In genomic region chr4:70935038-70935437, GRCh38 we compare ENCODE assay signal across 28 cellular contexts.
"Had no signal": no experiment of that assay in that cellular context is flagged by ENCODE, and none has a peak within 500 bp of the region (broad histone marks: within the 10 kb centered on the region; RNA-seq: fewer than 3 reads in every experiment).

No MANE protein-coding gene starts in this region.

- H3K27ac Mint-ChIP-seq: activated CD4-positive, alpha-beta T cell treated with anti-CD3 and anti-CD28 coated beads for 36 hours; activated CD4-positive, alpha-beta T cell treated with anti-CD3 and anti-CD28 coated beads, Interleukin-2, amount 10 ng/mL, durations not matched to agents 7 days and 5 days; activated naive CD4-positive, alpha-beta T cell treated with anti-CD3 and anti-CD28 coated beads for 36 hours; activated naive CD4-positive, alpha-beta T cell treated with anti-CD3 and anti-CD28 coated beads, Interleukin-2, amount 50 U/mL, for 72 hours; activated T-helper 1 cell treated with anti-CD3 and anti-CD28 coated beads, Interleukin-12 subunit alpha, Interleukin-12 subunit beta, Interleukin-2, Interleukin-4 antibody, amounts not matched to agents 30 ng/mL and 10 ng/mL and 1 ng/mL, durations not matched to agents 14 hours and 24 hours and 36 hours; T-cell; T-helper 17 cell; WTC11 had no signal

- ATAC-seq: activated CD4-positive, alpha-beta T cell treated with anti-CD3 and anti-CD28 coated beads for 36 hours; activated CD4-positive, CD25-positive, alpha-beta regulatory T cell treated with anti-CD3 and anti-CD28 coated beads, Interleukin-2, amount 50 U/mL, for 24 hours; activated naive CD4-positive, alpha-beta T cell treated with anti-CD3 and anti-CD28 coated beads, Interleukin-2, amount 50 U/mL, for 72 hours; activated T-cell treated with anti-CD3 and anti-CD28 coated beads, Interleukin-2, amount 50 U/mL, for 4 hours; PC-3; SK-N-SH treated with all-trans-retinoic acid at 6 μM for 48 hours; T-cell; T-helper 17 cell; WTC11 had no signal

- H3K4me3 ChIP-seq: adrenal gland, Peyer's patch had no signal

- H3K9me3 ChIP-seq: adrenal gland, Peyer's patch had no signal

- H3K36me3 ChIP-seq: adrenal gland, Peyer's patch had no signal

- H3K36me3 Mint-ChIP-seq: activated naive CD4-positive, alpha-beta T cell treated with anti-CD3 and anti-CD28 coated beads, Interleukin-2, amount 50 U/mL, for 72 hours had no signal

- H3K4me1 ChIP-seq: Peyer's patch had no signal

- H3K27me3 ChIP-seq: adrenal gland, Peyer's patch had no signal

- H3K27ac ChIP-seq: adrenal gland, Peyer's patch had no signal

- H3K9me3 Mint-ChIP-seq: activated naive CD4-positive, alpha-beta T cell treated with anti-CD3 and anti-CD28 coated beads for 36 hours; activated T-cell treated with anti-CD3 and anti-CD28 coated beads, Interleukin-2, amount 50 U/mL, for 4 hours; T-cell had no signal

- H3K27me3 Mint-ChIP-seq: activated CD4-positive, alpha-beta T cell treated with anti-CD3 and anti-CD28 coated beads for 36 hours; activated CD4-positive, alpha-beta T cell treated with anti-CD3 and anti-CD28 coated beads, Interleukin-2, amount 10 ng/mL, durations not matched to agents 7 days and 5 days; T-cell; T-helper 17 cell had no signal

- DNase-seq: activated CD4-positive, alpha-beta T cell treated with anti-CD3 and anti-CD28 coated beads for 36 hours; activated CD4-positive, alpha-beta T cell treated with anti-CD3 and anti-CD28 coated beads, Interleukin-2, amount 10 ng/mL, durations not matched to agents 7 days and 5 days; activated CD4-positive, alpha-beta T cell treated with anti-CD3 and anti-CD28 coated beads, Interleukin-2, amount 50 U/mL, for 48 hours; activated CD8-positive, alpha-beta memory T cell treated with anti-CD3 and anti-CD28 coated beads, Interleukin-2, amount 50 U/mL, for 4 hours; activated gamma-delta T cell treated with Interleukin-2 at 50 U/mL for 16 hours; activated naive CD4-positive, alpha-beta T cell treated with anti-CD3 and anti-CD28 coated beads for 36 hours; activated T-cell treated with anti-CD3 and anti-CD28 coated beads for 4 hours; activated T-cell treated with anti-CD3 and anti-CD28 coated beads, Interleukin-2, amount 50 U/mL, for 4 hours; adrenal gland; aorta; NCI-H1105; NCI-H1436; NCI-H1694; NCI-H1930; NCI-H345; NCI-H524 treated with DMSO at 0.1 percent for 48 hours; PC-3; Peyer's patch; RPMI8226; SIG-M5; T-cell; T-helper 17 cell; T-helper 9 cell had no signal

- H3K4me3 Mint-ChIP-seq: activated CD4-positive, alpha-beta T cell treated with anti-CD3 and anti-CD28 coated beads for 36 hours; activated CD4-positive, alpha-beta T cell treated with anti-CD3 and anti-CD28 coated beads, Interleukin-2, amount 10 ng/mL, durations not matched to agents 7 days and 5 days; activated naive CD4-positive, alpha-beta T cell treated with anti-CD3 and anti-CD28 coated beads for 36 hours; activated T-cell treated with anti-CD3 and anti-CD28 coated beads, Interleukin-2, amount 50 U/mL, for 4 hours; activated T-helper 1 cell treated with anti-CD3 and anti-CD28 coated beads, Interleukin-12 subunit alpha, Interleukin-12 subunit beta, Interleukin-2, Interleukin-4 antibody, amounts not matched to agents 30 ng/mL and 10 ng/mL and 1 ng/mL, durations not matched to agents 14 hours and 24 hours and 36 hours; T-cell; T-helper 17 cell; WTC11 had no signal
